ENCODE assay signal across 17 cellular contexts in the genomic region with DNA sequence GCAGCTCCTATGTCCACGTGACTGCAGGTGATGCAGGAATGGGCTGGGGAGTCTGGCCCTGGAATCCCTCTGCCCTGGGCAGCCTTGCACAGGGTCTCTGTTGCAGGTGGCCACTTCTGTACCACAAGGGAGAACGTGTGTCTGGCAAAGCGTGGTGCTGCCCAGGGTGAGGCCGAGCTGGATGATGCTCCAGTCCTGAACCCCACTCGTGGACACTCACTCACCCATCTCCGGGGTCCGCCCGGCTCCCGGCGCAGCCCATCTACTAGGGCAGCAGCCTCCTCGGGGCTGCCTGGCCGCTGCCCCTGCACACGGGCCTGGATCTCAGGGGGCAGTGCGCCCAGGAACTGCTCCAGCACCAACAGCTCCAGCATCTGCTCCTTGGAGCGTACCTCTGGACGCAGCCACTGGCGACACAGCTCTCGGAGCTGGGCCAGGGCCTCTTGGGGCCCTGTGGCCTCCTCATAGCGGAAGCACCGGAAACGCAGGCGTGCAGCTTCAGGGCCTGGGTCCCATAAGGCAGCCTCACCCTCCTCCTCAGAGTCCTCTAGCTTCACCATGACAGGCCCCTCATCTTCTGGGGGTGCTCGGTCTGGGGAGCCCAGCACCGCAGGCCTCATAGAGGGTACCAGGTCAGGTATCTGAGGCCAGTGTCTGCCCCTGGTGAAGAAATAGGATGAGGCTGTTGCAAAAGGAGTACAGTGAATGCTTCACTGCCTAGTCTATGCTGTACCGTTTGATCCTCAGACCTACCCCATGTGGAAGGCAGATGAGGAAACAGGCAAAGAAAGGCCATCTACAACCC. TPM values are rescaled to one million over a fixed set of nuclear protein-coding genes. Genes with fewer than 3 reads are reported as not detected.
DNase-seq lines count a peak whose midpoint lies in the region; ATAC-seq and TF ChIP-seq lines count a peak whose summit lies in the region.
"Had no signal": no experiment of that assay in that cellular context is flagged by ENCODE, and none has a peak within 500 bp of the region (broad histone marks: within the 10 kb centered on the region; RNA-seq: fewer than 3 reads in every experiment).

No MANE protein-coding gene starts in this region.

- H3K4me1 Mint-ChIP-seq in natural killer cell, result peaks cover 32 to 43% of the 10 kb centered on the region in 2 donors

- H3K9me3 Mint-ChIP-seq in natural killer cell, result peaks cover 0 to 6% of the 10 kb centered on the region in 2 donors
- H3K9me3 Mint-ChIP-seq: activated B cell treated with CpG ODN at 0.5 μM for 24 hours had no signal

- H3K9me3 ChIP-seq in adrenal gland (replicated peaks in 1 of 3), result no peaks in the 10 kb centered on the region
- H3K9me3 ChIP-seq: breast epithelium had no signal

- H3K36me3 Mint-ChIP-seq in natural killer cell, result no peaks in the 10 kb centered on the region

- H3K27me3 ChIP-seq in adrenal gland, result no peaks in the 10 kb centered on the region
- H3K27me3 ChIP-seq: breast epithelium had no signal

- intact Hi-C loops in Right ventricle myocardium inferior (cut with DNase I), result no loop called here
- intact Hi-C loops in Right ventricle myocardium superior (cut with DNase I), result no loop called here
- intact Hi-C loops in adrenal gland (cut with DNase I), result no loop called here
- intact Hi-C loops in natural killer cell (cut with micrococcal nuclease), result no loop called here

- H3K4me3 Mint-ChIP-seq in natural killer cell, result no peak overlapping the region

- no peak overlapping the region for H3K4me3 ChIP-seq in adrenal gland

- H3K27me3 Mint-ChIP-seq in natural killer cell (ENCODE audit: low read depth in 2 of 2), result no peaks in the 10 kb centered on the region
- H3K27me3 Mint-ChIP-seq: activated B cell treated with CpG ODN at 0.5 μM for 24 hours had no signal

- DNase-seq in Right ventricle myocardium inferior (ENCODE audit: missing footprints) (peak; percentile 64), Right ventricle myocardium superior (no peak), adrenal gland (peak in 6 of 7 donors; percentile 13 to 61 (median 33)), natural killer cell (peak; percentile 15), amniotic stem cell (lab: John Stamatoyannopoulos, UW) (no peak), inferior parietal cortex (ENCODE audit: extremely low spot score) (no peak)
- no peak for DNase-seq in stimulated activated CD4-positive, alpha-beta T cell treated with anti-CD3 and anti-CD28 coated beads, Interleukin-12 subunit alpha, Interleukin-12 subunit beta, amount 100 ng/mL, for 4 hours
- DNase-seq: AML-193; effector CD8-positive, alpha-beta T cell; NCI-H2081 treated with DMSO at 0.1 percent for 48 hours; NCI-H69; retina; stimulated activated CD4-positive, alpha-beta T cell treated with anti-CD3 and anti-CD28 coated beads, Interleukin-4, amount 100 ng/mL, for 24 hours; trophoblast cell had no signal

- H3K27ac Mint-ChIP-seq in natural killer cell, result peak overlapping the region in 1 of 2 donors; percentile 99

- TF ChIP-seq POLR2A in adrenal gland (IDR thresholded peaks at IDR 0.05), result no peak

- H3K4me1 ChIP-seq in adrenal gland (replicated peaks in 1 of 2), result peaks cover 9 to 19% of the 10 kb centered on the region in 2 donors

- H3K36me3 ChIP-seq in adrenal gland (replicated peaks in 1 of 2), result peaks cover 0 to 33% of the 10 kb centered on the region in 2 donors
- H3K36me3 ChIP-seq: breast epithelium had no signal

- no peak for TF ChIP-seq CTCF in adrenal gland (IDR thresholded peaks at IDR 0.05)
- TF ChIP-seq CTCF in natural killer cell (IDR thresholded peaks at IDR 0.05), result no peak

- 89 to 92% (median 90%) methylated on average over 5 to 25 of the region's 25 CpGs for WGBS in adrenal gland, 4 donors

- ATAC-seq in Right ventricle myocardium inferior (no peak), Right ventricle myocardium superior (ENCODE audit: poor library complexity) (no peak), natural killer cell (no peak), HG03378 (IDR thresholded peaks at IDR 0.05; ENCODE audit: unreplicated experiment) (no peak)

- no peak overlapping the region for H3K27ac ChIP-seq in adrenal gland

RNA-seq across cellular contexts. Expression of a gene that starts 2.2 kb away (rescaled TPM):
- 10.0 TPM for total RNA-seq in Right ventricle myocardium inferior
- 9.2 TPM for total RNA-seq in Right ventricle myocardium superior
- total RNA-seq in adrenal gland, result 10 to 100 TPM; 13.8 to 77.0 (median 33.2) TPM
- polyA plus RNA-seq in adrenal gland, result 100 to 1,000 TPM in 2 of 3 donors, 1 to 10 TPM in 1; 8.7 to 152 (median 130) TPM
- total RNA-seq in natural killer cell, result 10 to 100 TPM; 24.9 to 40.1 (median 37.3) TPM

RNA-seq across cellular contexts. Expression of a gene that starts 12.6 kb away (rescaled TPM):
- total RNA-seq in Right ventricle myocardium inferior (130 TPM), Right ventricle myocardium superior (116 TPM), adrenal gland (100 to 1,000 TPM in 1 of 8 donors, 10 to 100 TPM in 7; 19.9 to 164 (median 54.6) TPM), natural killer cell (10 to 100 TPM; 71.0 to 89.5 (median 81.9) TPM)
- 100 to 1,000 TPM in 1 of 3 donors, 10 to 100 TPM in 2; 51.1 to 193 (median 55.6) TPM for polyA plus RNA-seq in adrenal gland

RNA-seq across cellular contexts. Expression of a gene that starts 16.1 kb away (rescaled TPM):
- total RNA-seq in Right ventricle myocardium inferior (123 TPM), Right ventricle myocardium superior (115 TPM), adrenal gland (100 to 1,000 TPM; 146 to 246 (median 204) TPM), natural killer cell (10 to 100 TPM; 82.7 to 95.7 (median 94.7) TPM)
- polyA plus RNA-seq in adrenal gland, result 100 to 1,000 TPM; 273 to 560 (median 394) TPM

RNA-seq across cellular contexts. Expression of a gene that starts 27.1 kb away (rescaled TPM):
- total RNA-seq in Right ventricle myocardium inferior, result 143 TPM
- 132 TPM for total RNA-seq in Right ventricle myocardium superior
- 100 to 1,000 TPM; 161 to 279 (median 228) TPM for total RNA-seq in adrenal gland
- polyA plus RNA-seq in adrenal gland, result 100 to 1,000 TPM; 245 to 302 (median 254) TPM
- total RNA-seq in natural killer cell, result 100 to 1,000 TPM; 330 to 451 (median 408) TPM

RNA-seq across cellular contexts. Expression of a gene that starts 51.4 kb away (rescaled TPM):
- 9.9 TPM for total RNA-seq in Right ventricle myocardium inferior
- 7.9 TPM for total RNA-seq in Right ventricle myocardium superior
- total RNA-seq in adrenal gland, result 10 to 100 TPM; 10.2 to 20.4 (median 14.9) TPM
- 10 to 100 TPM in 1 of 3 donors, 1 to 10 TPM in 2; 1.7 to 12.6 (median 7.9) TPM for polyA plus RNA-seq in adrenal gland
- 10 to 100 TPM in 1 of 3 donors, 1 to 10 TPM in 2; 9.6 to 12.6 (median 9.8) TPM for total RNA-seq in natural killer cell

Comparison
In these comparisons a context has a peak if more than half of its experiments do, and no peak if none do; other contexts are left out.
1. DNase-seq: peak in Right ventricle myocardium inferior (single experiment), adrenal gland (6 of 7) and natural killer cell (single experiment); none in Right ventricle myocardium superior (single experiment), stimulated activated CD4-positive, alpha-beta T cell treated with anti-CD3 and anti-CD28 coated beads, Interleukin-12 subunit alpha, Interleukin-12 subunit beta, amount 100 ng/mL, for 4 hours (single experiment), amniotic stem cell (single experiment) and inferior parietal cortex (single experiment).